Comparison of ENCODE assay signal across 8 cellular contexts in genomic region chr18:63317556-63317946, GRCh38. TPM values are rescaled to one million over a fixed set of nuclear protein-coding genes. Genes with fewer than 3 reads are reported as not detected.
DNase-seq lines count a peak whose midpoint lies in the region; ATAC-seq, FAIRE-seq and TF ChIP-seq lines count a peak whose summit lies in the region.

No MANE protein-coding gene starts in this region.

- peak overlapping the region; percentile 95 for H3K4me2 ChIP-seq in astrocyte (ENCODE audit: low read length)

- no peaks in the 10 kb centered on the region for H3K9me3 Mint-ChIP-seq in astrocyte (ENCODE audit: unreplicated experiment)

- no peak for FAIRE-seq in astrocyte (lab: Jason Lieb, UNC)

- no peaks in the 10 kb centered on the region for H3K36me3 ChIP-seq in heart right ventricle
- no peaks in the 10 kb centered on the region for H3K36me3 ChIP-seq in astrocyte (ENCODE audit: insufficient read depth, low read length)
- no peaks in the 10 kb centered on the region for H3K36me3 ChIP-seq in mucosa of stomach (ENCODE audit: control insufficient read depth, insufficient read depth, low read length)
- peaks cover 1% of the 10 kb centered on the region for H3K36me3 ChIP-seq in urinary bladder (ENCODE audit: insufficient read depth)

- no peak for ATAC-seq in heart right ventricle
- ATAC-seq in left ventricle myocardium superior, result no peak

- H3K4me3 ChIP-seq in heart right ventricle (peak overlapping the region in 9 of 10 donors; percentile 63 to 91 (median 74)), astrocyte (ENCODE audit: insufficient read depth, low read depth, low read length) (peak overlapping the region; percentile 75), mucosa of stomach (ENCODE audit: low read length) (no peak overlapping the region), urinary bladder (ENCODE audit: low read depth, low read length) (peak overlapping the region; percentile 90)

- peaks cover 3 to 70% (median 44%) of the 10 kb centered on the region in 9 donors for H3K4me1 ChIP-seq in heart right ventricle
- peaks cover 16% of the 10 kb centered on the region for H3K4me1 ChIP-seq in astrocyte (ENCODE audit: insufficient read depth, low read length)
- H3K4me1 ChIP-seq in mucosa of stomach (ENCODE audit: control insufficient read depth, insufficient read depth, low read length), result peaks cover 4% of the 10 kb centered on the region
- H3K4me1 ChIP-seq in urinary bladder (ENCODE audit: insufficient read depth), result peaks cover 1% of the 10 kb centered on the region

- H3K9ac ChIP-seq in astrocyte (ENCODE audit: low read length), result peak overlapping the region; percentile 71
- H3K9ac ChIP-seq in mucosa of stomach (ENCODE audit: low read length), result peak overlapping the region; percentile 24

- H3K27me3 Mint-ChIP-seq in astrocyte (ENCODE audit: low read depth, unreplicated experiment), result peaks cover 21% of the 10 kb centered on the region

- H3K79me2 ChIP-seq in astrocyte (ENCODE audit: insufficient read depth, low read length), result no peaks in the 10 kb centered on the region

- no peak overlapping the region for H2AFZ ChIP-seq in astrocyte (ENCODE audit: low read depth, low read length)

- 65 to 74% methylated on average over 10 of the region's 10 CpGs for WGBS in heart right ventricle, 2 donors
- 58% methylated on average over 10 of the region's 10 CpGs for WGBS in urinary bladder

- intact Hi-C loops in heart right ventricle (cut with DNase I), result loop anchor here in 4 of 10 donors (5.0 to 10.0 kb wide), 4 partner anchors 53 to 140 kb away; no protein-coding TSS in a partner anchor
- intact Hi-C loops in left ventricle myocardium superior (cut with micrococcal nuclease), result no loop called here

- TF ChIP-seq CTCF in heart right ventricle (IDR thresholded peaks at IDR 0.05) (no peak), astrocyte (IDR thresholded peaks at IDR 0.05; ENCODE audit: insufficient read depth, low read depth, low read length) (no peak)

- DNase-seq in heart right ventricle (no peak), left ventricle myocardium superior (no peak), astrocyte (ENCODE audit: low read depth) (no peak), occipital lobe (lab: John Stamatoyannopoulos, UW) (no peak), NK-92 (lab: John Stamatoyannopoulos, UW; ENCODE audit: unreplicated experiment) (no peak), NOMO-1 treated with DMSO at 0.1 percent for 48 hours (lab: John Stamatoyannopoulos, UW; ENCODE audit: unreplicated experiment) (no peak)

- H3K27me3 ChIP-seq in heart right ventricle, result peaks cover 0 to 8% (median 0%) of the 10 kb centered on the region in 7 donors
- peaks cover 10% of the 10 kb centered on the region for H3K27me3 ChIP-seq in astrocyte (ENCODE audit: insufficient read depth, low read length)
- peaks cover 15% of the 10 kb centered on the region for H3K27me3 ChIP-seq in mucosa of stomach (ENCODE audit: control insufficient read depth, insufficient read depth, low read length)

- H3K27ac ChIP-seq in heart right ventricle (peak overlapping the region in 5 of 10 donors; percentile 16 to 86 (median 83)), astrocyte (ENCODE audit: low read depth, low read length) (no peak overlapping the region), urinary bladder (ENCODE audit: low read depth) (no peak overlapping the region)

- H3K9me3 ChIP-seq in heart right ventricle, result no peaks in the 10 kb centered on the region
- H3K9me3 ChIP-seq in astrocyte (ENCODE audit: insufficient read depth, low read depth, low read length), result no peaks in the 10 kb centered on the region
- H3K9me3 ChIP-seq in mucosa of stomach (ENCODE audit: control insufficient read depth, low read length), result no peaks in the 10 kb centered on the region

- H4K20me1 ChIP-seq in astrocyte (ENCODE audit: insufficient read depth, low read length), result no peaks in the 10 kb centered on the region

- no peak overlapping the region for H3K27ac Mint-ChIP-seq in astrocyte (ENCODE audit: unreplicated experiment)

- H3K36me3 Mint-ChIP-seq in astrocyte (ENCODE audit: low read depth, unreplicated experiment), result peaks cover 3% of the 10 kb centered on the region

- H3K4me3 Mint-ChIP-seq in astrocyte (ENCODE audit: unreplicated experiment), result no peak overlapping the region

- H3K4me1 Mint-ChIP-seq in astrocyte (ENCODE audit: low read depth, unreplicated experiment), result peaks cover 11% of the 10 kb centered on the region

RNA-seq across cellular contexts. Expression of gene BCL2, which starts 2.0 kb away (rescaled TPM):
- total RNA-seq in heart right ventricle, result 10 to 100 TPM in 4 of 10 donors, 1 to 10 TPM in 6; 5.2 to 23.1 (median 9.8) TPM
- 1 to 10 TPM; 1.5 to 3.2 TPM for polyA plus RNA-seq in heart right ventricle
- 7.7 TPM for total RNA-seq in left ventricle myocardium superior
- total RNA-seq in astrocyte, result 1.0 and 1.7 TPM in 2 replicates
- total RNA-seq in urinary bladder, result 53.9 TPM
- polyA plus RNA-seq in urinary bladder, result 6.3 TPM
- 30.6 TPM for total RNA-seq in occipital lobe

RNA-seq across cellular contexts. Expression of gene KDSR, which starts 49.5 kb away (rescaled TPM):
- total RNA-seq in heart right ventricle (10 to 100 TPM; 28.6 to 41.6 (median 34.9) TPM), left ventricle myocardium superior (32.9 TPM), astrocyte (43.7 and 47.4 TPM in 2 replicates), urinary bladder (35.8 TPM), occipital lobe (12.2 TPM)
- polyA plus RNA-seq in heart right ventricle (10 to 100 TPM in 1 of 2 donors, 1 to 10 TPM in 1; 9.4 to 21.0 TPM), urinary bladder (47.7 TPM)
